12 cellular contexts compared by ENCODE assay signal in the genomic region with DNA sequence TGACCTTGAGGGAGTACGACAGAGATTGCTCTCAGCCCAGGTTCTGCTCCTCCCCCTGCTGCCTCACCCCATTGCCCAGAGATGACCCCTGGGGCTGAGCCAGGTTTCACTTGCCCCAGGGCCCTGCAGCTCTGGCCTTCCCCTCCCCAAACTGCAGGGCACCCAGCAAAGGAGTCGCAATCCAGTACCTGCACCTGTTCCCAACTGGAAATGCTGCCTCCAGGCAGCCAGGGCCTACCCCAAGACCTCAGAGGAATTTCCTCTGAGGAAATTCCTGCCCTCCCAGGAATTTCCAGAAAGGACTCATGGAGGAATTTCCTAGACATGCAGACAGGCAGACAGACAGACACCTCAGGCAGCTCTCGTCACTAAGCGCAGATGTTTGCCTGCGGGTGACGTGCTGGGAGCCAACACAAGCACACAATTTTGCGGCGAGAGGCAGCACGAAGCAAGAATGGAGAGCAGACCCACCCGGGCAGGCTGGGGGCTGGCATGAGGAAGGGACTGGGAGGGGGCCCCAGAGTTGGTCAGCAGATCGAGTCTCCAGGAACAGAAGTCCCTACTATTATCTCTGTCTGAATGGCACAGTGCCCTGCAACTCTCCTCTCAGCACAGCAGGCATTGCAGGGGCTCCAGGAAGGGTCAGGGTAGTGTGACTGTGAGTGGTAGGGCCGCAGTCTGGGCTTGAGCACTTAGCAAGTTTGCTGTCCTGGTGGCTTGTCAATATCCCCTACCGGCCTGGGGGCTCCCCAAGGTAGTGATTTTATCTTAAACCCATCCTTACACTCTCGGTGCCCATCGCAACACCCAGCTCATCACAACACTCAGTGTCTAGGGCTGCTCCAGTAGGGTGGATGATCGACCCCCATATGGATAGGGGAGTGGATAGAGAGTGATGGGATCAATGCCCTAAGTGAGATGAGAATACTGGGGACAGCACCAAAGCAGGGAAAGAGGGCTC. TPM values are rescaled to one million over a fixed set of nuclear protein-coding genes. Genes with fewer than 3 reads are reported as not detected.
A peak's percentile ranks its signal among the peaks of the same experiment; 100 is the strongest.
DNase-seq lines count a peak whose midpoint lies in the region; ATAC-seq and TF ChIP-seq lines count a peak whose summit lies in the region.
"Had no signal": no experiment of that assay in that cellular context is flagged by ENCODE, and none has a peak within 500 bp of the region (broad histone marks: within the 10 kb centered on the region; RNA-seq: fewer than 3 reads in every experiment).

No MANE protein-coding gene starts in this region.

- ATAC-seq in stimulated activated naive CD8-positive, alpha-beta T cell treated with anti-CD3 and anti-CD28 coated beads, Interleukin-15, Interleukin-2, amounts not matched to agents 100 U/mL and 50 U/mL, for 24 hours: no peak
- ATAC-seq: activated T-helper 17 cell treated with anti-CD3 and anti-CD28 coated beads, Interleukin-2, amount 50 U/mL, for 72 hours had no signal

- DNase-seq in M059J (ENCODE audit: low read depth) (peak; percentile 28), breast epithelium (ENCODE audit: low spot score in 2 of 2) (no peak), kidney tubule cell (ENCODE audit: low spot score) (peak; percentile 96), suprapubic skin (ENCODE audit: low spot score in 2 of 2) (no peak), ureter (ENCODE audit: low spot score) (no peak), hepatic stellate cell (ENCODE audit: low spot score) (no peak), SW480 (ENCODE audit: low spot score) (no peak)
- no peak for DNase-seq in stimulated activated naive CD8-positive, alpha-beta T cell treated with anti-CD3 and anti-CD28 coated beads, Interleukin-15, Interleukin-2, amounts not matched to agents 100 U/mL and 50 U/mL, for 24 hours
- DNase-seq: DND-41; effector CD8-positive, alpha-beta T cell; NCI-H82 had no signal

- H3K36me3 ChIP-seq in breast epithelium (no peaks in the 10 kb centered on the region), suprapubic skin (no peaks in the 10 kb centered on the region)

- no peaks in the 10 kb centered on the region for H3K27me3 ChIP-seq in breast epithelium
- no peaks in the 10 kb centered on the region for H3K27me3 ChIP-seq in suprapubic skin

- intact Hi-C loops in breast epithelium (cut with DNase I; ENCODE audit: low total_unique reads): no loop called here

- no peak for TF ChIP-seq CTCF in breast epithelium (IDR thresholded peaks at IDR 0.05)
- no peak for TF ChIP-seq CTCF in suprapubic skin (IDR thresholded peaks at IDR 0.05)

- no peaks in the 10 kb centered on the region for H3K9me3 ChIP-seq in breast epithelium
- no peaks in the 10 kb centered on the region for H3K9me3 ChIP-seq in suprapubic skin

- TF ChIP-seq POLR2A in breast epithelium (IDR thresholded peaks at IDR 0.05): no peak
- TF ChIP-seq POLR2A in suprapubic skin (IDR thresholded peaks at IDR 0.05): no peak

- 61% methylated on average over 8 of the region's 16 CpGs for WGBS in suprapubic skin

- H3K4me3 ChIP-seq in breast epithelium (no peak overlapping the region), suprapubic skin (no peak overlapping the region)

- TF ChIP-seq EP300 in suprapubic skin (IDR thresholded peaks at IDR 0.05): no peak

- peak overlapping the region; percentile 95 to 97 for H3K27ac ChIP-seq in breast epithelium
- H3K27ac ChIP-seq in suprapubic skin: peak overlapping the region; percentile 100

- H3K4me1 ChIP-seq in breast epithelium (peaks cover 3 to 8% of the 10 kb centered on the region in 2 donors), suprapubic skin (peaks cover 54% of the 10 kb centered on the region)

RNA-seq across cellular contexts. Expression of a gene that starts 2.9 kb away (rescaled TPM):
- total RNA-seq in M059J (2014; rRNA removed; shearing (Covaris generic)): 15.1 and 17.9 TPM in 2 replicates
- total RNA-seq in breast epithelium (100 to 1,000 TPM in 2 of 3 donors, 10 to 100 TPM in 1; 18.7 to 163 (median 120) TPM), suprapubic skin (100 to 1,000 TPM in 3 of 4 donors, 10 to 100 TPM in 1; 88.9 to 198 (median 120) TPM), ureter (111 TPM)

RNA-seq across cellular contexts. Expression of a gene that starts 10.9 kb away (rescaled TPM):
- 55.7 and 62.9 TPM in 2 replicates for total RNA-seq in M059J (2014; rRNA removed; shearing (Covaris generic))
- 10 to 100 TPM; 25.0 to 32.4 (median 28.5) TPM for total RNA-seq in breast epithelium
- 10 to 100 TPM; 27.9 to 56.1 (median 32.6) TPM for total RNA-seq in suprapubic skin
- 63.4 TPM for total RNA-seq in ureter

RNA-seq across cellular contexts. Expression of a gene that starts 15.5 kb away (rescaled TPM):
- total RNA-seq in M059J (2014; rRNA removed; shearing (Covaris generic)): 88.4 and 175 TPM in 2 replicates
- total RNA-seq in breast epithelium: 10 to 100 TPM; 53.7 to 69.4 (median 68.2) TPM
- total RNA-seq in suprapubic skin: 10 to 100 TPM; 23.7 to 43.7 (median 30.2) TPM
- total RNA-seq in ureter: 75.4 TPM

RNA-seq across cellular contexts. Expression of a gene that starts 46.1 kb away (rescaled TPM):
- total RNA-seq in M059J (2014; rRNA removed; shearing (Covaris generic)): 0.59 and 2.9 TPM in 2 replicates
- 1 to 10 TPM; 1.6 to 7.2 (median 6.6) TPM for total RNA-seq in breast epithelium
- 100 to 1,000 TPM in 1 of 4 donors, 10 to 100 TPM in 3; 28.8 to 104 (median 77.6) TPM for total RNA-seq in suprapubic skin
- 1.1 TPM for total RNA-seq in ureter

RNA-seq across cellular contexts. Expression of a gene that starts 48.3 kb away (rescaled TPM):
- total RNA-seq in M059J (2014; rRNA removed; shearing (Covaris generic)): 209 and 323 TPM in 2 replicates
- total RNA-seq in breast epithelium (100 to 1,000 TPM; 104 to 147 (median 131) TPM), suprapubic skin (100 to 1,000 TPM in 2 of 4 donors, 10 to 100 TPM in 2; 77.1 to 180 (median 113) TPM), ureter (293 TPM)

Comparison
In these comparisons a context has a peak if more than half of its experiments do, and no peak if none do; other contexts are left out.
1. DNase-seq: peak in M059J (single experiment) and kidney tubule cell (single experiment); none in breast epithelium (0 of 2), suprapubic skin (0 of 2), stimulated activated naive CD8-positive, alpha-beta T cell treated with anti-CD3 and anti-CD28 coated beads, Interleukin-15, Interleukin-2, amounts not matched to agents 100 U/mL and 50 U/mL, for 24 hours (single experiment), ureter (single experiment), hepatic stellate cell (single experiment) and SW480 (single experiment).